Comparison of ENCODE assay signal across 1 cellular context in genomic region chr7:29990931-29991330, GRCh38.
TF ChIP-seq lines count a peak whose summit lies in the region.

No MANE protein-coding gene starts in this region.

TF ChIP-seq in IMR-90, 13 proteins besides CTCF, POLR2A, EP300 and RAD21:
- TF ChIP-seq CHD1 (IDR thresholded peaks at IDR 0.05; ENCODE audit: low read depth, low read length) (no peak), RFX5 (IDR thresholded peaks at IDR 0.05; ENCODE audit: low read depth, low read length) (no peak), CEBPB (IDR thresholded peaks at IDR 0.05; ENCODE audit: low read depth, low read length) (no peak)
- TF ChIP-seq, protein P1, sequence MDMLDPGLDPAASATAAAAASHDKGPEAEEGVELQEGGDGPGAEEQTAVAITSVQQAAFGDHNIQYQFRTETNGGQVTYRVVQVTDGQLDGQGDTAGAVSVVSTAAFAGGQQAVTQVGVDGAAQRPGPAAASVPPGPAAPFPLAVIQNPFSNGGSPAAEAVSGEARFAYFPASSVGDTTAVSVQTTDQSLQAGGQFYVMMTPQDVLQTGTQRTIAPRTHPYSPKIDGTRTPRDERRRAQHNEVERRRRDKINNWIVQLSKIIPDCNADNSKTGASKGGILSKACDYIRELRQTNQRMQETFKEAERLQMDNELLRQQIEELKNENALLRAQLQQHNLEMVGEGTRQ (IDR thresholded peaks at IDR 0.05; ENCODE audit: low read depth, low read length), result no peak
